Comparison of ENCODE assay signal across 18 cellular contexts in genomic region chr14:89233184-89233583, GRCh38.
DNase-seq lines count a peak whose midpoint lies in the region; ATAC-seq and TF ChIP-seq lines count a peak whose summit lies in the region.
"Had no signal": no experiment of that assay in that cellular context is flagged by ENCODE, and none has a peak within 500 bp of the region (broad histone marks: within the 10 kb centered on the region; RNA-seq: fewer than 3 reads in every experiment).

No MANE protein-coding gene starts in this region.

- H3K27me3 ChIP-seq in CD8-positive, alpha-beta T cell (ENCODE audit: insufficient read depth, low read length) = no peaks in the 10 kb centered on the region
- H3K27me3 ChIP-seq: MG63 had no signal

- peaks cover 40% of the 10 kb centered on the region for H3K36me3 Mint-ChIP-seq in activated T-cell treated with anti-CD3 and anti-CD28 coated beads, Interleukin-2, amount 50 U/mL, for 24 hours (ENCODE audit: low read depth)
- peaks cover 24% of the 10 kb centered on the region for H3K36me3 Mint-ChIP-seq in CD8-positive, alpha-beta T cell
- peaks cover 4% of the 10 kb centered on the region for H3K36me3 Mint-ChIP-seq in natural killer cell treated with Interleukin-12 subunit alpha and Interleukin-12 subunit beta and Interleukin-15 and Interleukin-18, amount 100 ng/mL, for 72 hours
- H3K36me3 Mint-ChIP-seq in stimulated activated naive CD8-positive, alpha-beta T cell treated with anti-CD3 and anti-CD28 coated beads, Interleukin-15, Interleukin-2, amounts not matched to agents 100 ng/mL and 50 ng/mL, for 24 hours (ENCODE audit: low read depth) = peaks cover 48% of the 10 kb centered on the region

- H3K4me3 ChIP-seq in CD8-positive, alpha-beta T cell (ENCODE audit: low read depth, low read length) = no peak overlapping the region
- H3K4me3 ChIP-seq: MG63, SK-N-MC had no signal

- POLR2A ChIA-PET in CD8-positive, alpha-beta T cell (lab: Charles Lee) = no interaction called here

- CTCF ChIA-PET in CD8-positive, alpha-beta T cell (lab: Charles Lee) = no interaction called here

- H3K27me3 Mint-ChIP-seq in activated T-cell treated with anti-CD3 and anti-CD28 coated beads, Interleukin-2, amount 50 U/mL, for 24 hours = no peaks in the 10 kb centered on the region
- no peaks in the 10 kb centered on the region for H3K27me3 Mint-ChIP-seq in CD8-positive, alpha-beta T cell (ENCODE audit: low read depth)
- no peaks in the 10 kb centered on the region for H3K27me3 Mint-ChIP-seq in natural killer cell treated with Interleukin-12 subunit alpha and Interleukin-12 subunit beta and Interleukin-15 and Interleukin-18, amount 100 ng/mL, for 72 hours
- no peaks in the 10 kb centered on the region for H3K27me3 Mint-ChIP-seq in stimulated activated naive CD8-positive, alpha-beta T cell treated with anti-CD3 and anti-CD28 coated beads, Interleukin-15, Interleukin-2, amounts not matched to agents 100 ng/mL and 50 ng/mL, for 24 hours

- H3K9me3 Mint-ChIP-seq in activated T-cell treated with anti-CD3 and anti-CD28 coated beads, Interleukin-2, amount 50 U/mL, for 24 hours = no peaks in the 10 kb centered on the region
- H3K9me3 Mint-ChIP-seq in CD8-positive, alpha-beta T cell = no peaks in the 10 kb centered on the region
- no peaks in the 10 kb centered on the region for H3K9me3 Mint-ChIP-seq in natural killer cell treated with Interleukin-12 subunit alpha and Interleukin-12 subunit beta and Interleukin-15 and Interleukin-18, amount 100 ng/mL, for 72 hours
- no peaks in the 10 kb centered on the region for H3K9me3 Mint-ChIP-seq in stimulated activated naive CD8-positive, alpha-beta T cell treated with anti-CD3 and anti-CD28 coated beads, Interleukin-15, Interleukin-2, amounts not matched to agents 100 ng/mL and 50 ng/mL, for 24 hours

- no peak for DNase-seq in activated T-cell treated with anti-CD3 and anti-CD28 coated beads, Interleukin-2, amount 50 U/mL, for 24 hours
- DNase-seq in activated T-cell treated with anti-CD3 and anti-CD28 coated beads, Interleukin-2, amount 50 U/mL, for 1 hour = no peak
- DNase-seq in CD8-positive, alpha-beta T cell = no peak
- no peak for DNase-seq in natural killer cell treated with Interleukin-12 subunit alpha and Interleukin-12 subunit beta and Interleukin-15 and Interleukin-18, amount 100 ng/mL, for 72 hours (ENCODE audit: low spot score)
- DNase-seq in HuH-7.5 (ENCODE audit: low spot score) (no peak), Right ventricle myocardium superior (no peak)
- DNase-seq: AML-193, C1 segment of cervical spinal cord, EL, MG63, NCI-H1694 treated with DMSO at 0.1 percent for 48 hours, NCI-H2081 treated with DMSO at 0.1 percent for 48 hours, NCI-H446 treated with DMSO at 0.1 percent for 48 hours, NCI-H526 treated with DMSO at 0.1 percent for 48 hours, PC-3, SHP77 treated with DMSO at 0.1 percent for 48 hours had no signal

- peaks cover 58% of the 10 kb centered on the region for H3K4me1 Mint-ChIP-seq in activated T-cell treated with anti-CD3 and anti-CD28 coated beads, Interleukin-2, amount 50 U/mL, for 24 hours (ENCODE audit: low read depth)
- H3K4me1 Mint-ChIP-seq in CD8-positive, alpha-beta T cell (ENCODE audit: low read depth) = peaks cover 65% of the 10 kb centered on the region
- H3K4me1 Mint-ChIP-seq in natural killer cell treated with Interleukin-12 subunit alpha and Interleukin-12 subunit beta and Interleukin-15 and Interleukin-18, amount 100 ng/mL, for 72 hours (ENCODE audit: low read depth in 2 of 2) = peaks cover 45 to 53% of the 10 kb centered on the region in 2 donors
- H3K4me1 Mint-ChIP-seq in stimulated activated naive CD8-positive, alpha-beta T cell treated with anti-CD3 and anti-CD28 coated beads, Interleukin-15, Interleukin-2, amounts not matched to agents 100 ng/mL and 50 ng/mL, for 24 hours (ENCODE audit: low read depth) = peaks cover 53% of the 10 kb centered on the region

- no peak for ATAC-seq in CD8-positive, alpha-beta T cell
- peak; percentile 48 to 62 for ATAC-seq in natural killer cell treated with Interleukin-12 subunit alpha and Interleukin-12 subunit beta and Interleukin-15 and Interleukin-18, amount 100 ng/mL, for 72 hours
- ATAC-seq in Right ventricle myocardium superior (ENCODE audit: poor library complexity) = no peak
- ATAC-seq: PC-3 had no signal

- no peak for TF ChIP-seq CTCF in CD8-positive, alpha-beta T cell (IDR thresholded peaks at IDR 0.05)

- H3K27ac Mint-ChIP-seq in activated T-cell treated with anti-CD3 and anti-CD28 coated beads, Interleukin-2, amount 50 U/mL, for 24 hours = peak overlapping the region; percentile 36
- peak overlapping the region; percentile 34 for H3K27ac Mint-ChIP-seq in CD8-positive, alpha-beta T cell
- peak overlapping the region in 1 of 2 donors; percentile 77 for H3K27ac Mint-ChIP-seq in natural killer cell treated with Interleukin-12 subunit alpha and Interleukin-12 subunit beta and Interleukin-15 and Interleukin-18, amount 100 ng/mL, for 72 hours
- H3K27ac Mint-ChIP-seq in stimulated activated naive CD8-positive, alpha-beta T cell treated with anti-CD3 and anti-CD28 coated beads, Interleukin-15, Interleukin-2, amounts not matched to agents 100 ng/mL and 50 ng/mL, for 24 hours = peak overlapping the region; percentile 61

- no peaks in the 10 kb centered on the region for H3K9me3 ChIP-seq in CD8-positive, alpha-beta T cell (ENCODE audit: low read length)
- H3K9me3 ChIP-seq: MG63 had no signal

- intact Hi-C loops in CD8-positive, alpha-beta T cell (cut with DNase I, micrococcal nuclease) = no loop called here
- intact Hi-C loops in Right ventricle myocardium superior (cut with DNase I) = no loop called here

- H3K27ac ChIP-seq in CD8-positive, alpha-beta T cell (ENCODE audit: low read depth, low read length) = no peak overlapping the region
- H3K27ac ChIP-seq: SK-N-MC had no signal

- no peak overlapping the region for H3K4me3 Mint-ChIP-seq in activated T-cell treated with anti-CD3 and anti-CD28 coated beads, Interleukin-2, amount 50 U/mL, for 24 hours
- H3K4me3 Mint-ChIP-seq in CD8-positive, alpha-beta T cell = no peak overlapping the region
- peak overlapping the region; percentile 19 for H3K4me3 Mint-ChIP-seq in natural killer cell treated with Interleukin-12 subunit alpha and Interleukin-12 subunit beta and Interleukin-15 and Interleukin-18, amount 100 ng/mL, for 72 hours
- H3K4me3 Mint-ChIP-seq in stimulated activated naive CD8-positive, alpha-beta T cell treated with anti-CD3 and anti-CD28 coated beads, Interleukin-15, Interleukin-2, amounts not matched to agents 100 ng/mL and 50 ng/mL, for 24 hours = no peak overlapping the region

- no peaks in the 10 kb centered on the region for H3K36me3 ChIP-seq in CD8-positive, alpha-beta T cell (ENCODE audit: insufficient read depth, low read length)
- H3K36me3 ChIP-seq: MG63 had no signal

- H3K4me1 ChIP-seq in CD8-positive, alpha-beta T cell (ENCODE audit: insufficient read depth, low read length) = peaks cover 4% of the 10 kb centered on the region

Comparison
In these comparisons a context has a peak if more than half of its experiments do, and no peak if none do; other contexts are left out.
1. ATAC-seq: peak in natural killer cell treated with Interleukin-12 subunit alpha and Interleukin-12 subunit beta and Interleukin-15 and Interleukin-18, amount 100 ng/mL, for 72 hours (2 of 2); none in CD8-positive, alpha-beta T cell (single experiment) and Right ventricle myocardium superior (single experiment).